16 cellular contexts compared by ENCODE assay signal in genomic region chr3:134476977-134477376, GRCh38. TPM values are rescaled to one million over a fixed set of nuclear protein-coding genes. Genes with fewer than 3 reads are reported as not detected.
A peak's percentile ranks its signal among the peaks of the same experiment; 100 is the strongest.
DNase-seq lines count a peak whose midpoint lies in the region; TF ChIP-seq lines count a peak whose summit lies in the region.
"Had no signal": no experiment of that assay in that cellular context is flagged by ENCODE, and none has a peak within 500 bp of the region (broad histone marks: within the 10 kb centered on the region; RNA-seq: fewer than 3 reads in every experiment).

No MANE protein-coding gene starts in this region.

- peaks cover 56% of the 10 kb centered on the region for H3K36me3 ChIP-seq in SJSA1
- H3K36me3 ChIP-seq in muscle layer of colon (ENCODE audit: insufficient read depth, low read length): peaks cover 47% of the 10 kb centered on the region

- H3K4me1 ChIP-seq in SJSA1 (replicated peaks) (peaks cover 24% of the 10 kb centered on the region), muscle layer of colon (ENCODE audit: insufficient read depth, low read length) (peaks cover 19% of the 10 kb centered on the region)

- no peak overlapping the region for H3K4me3 ChIP-seq in SJSA1
- H3K4me3 ChIP-seq in muscle layer of colon (ENCODE audit: low read depth in 1 of 2, low read length in 2 of 2): no peak overlapping the region
- H3K4me3 ChIP-seq in coronary artery: no peak overlapping the region

- DNase-seq in SJSA1 (ENCODE audit: low read depth in 1 of 2, low spot score in 2 of 2) (no peak), fibroblast of gingiva (ENCODE audit: low read depth) (peak; percentile 46), coronary artery (ENCODE audit: low spot score) (no peak), NCI-H187 treated with DMSO at 0.1 percent for 48 hours (lab: John Stamatoyannopoulos, UW) (no peak), DMS153 (lab: John Stamatoyannopoulos, UW) (no peak), hepatic stellate cell (ENCODE audit: low spot score) (no peak)
- DNase-seq: activated CD4-positive, alpha-beta T cell treated with anti-CD3 and anti-CD28 coated beads, Interleukin-2, amount 10 ng/mL, durations not matched to agents 7 days and 5 days; activated naive CD8-positive, alpha-beta T cell treated with anti-CD3 and anti-CD28 coated beads, Interleukin-2, amount 10 ng/mL, durations not matched to agents 7 days and 5 days; activated T-cell treated with anti-CD3 and anti-CD28 coated beads, Interleukin-2, amount 50 U/mL, for 1 hour; erythroblast; NCI-H1092; NCI-H2227 treated with DMSO at 0.1 percent for 48 hours; nucleus accumbens; SHP77 treated with DMSO at 0.1 percent for 48 hours; stimulated activated naive CD8-positive, alpha-beta T cell treated with anti-CD3 and anti-CD28 coated beads, Interleukin-15, amount 100 ng/mL, for 72 hours had no signal

- H3K9me3 ChIP-seq in SJSA1 (replicated peaks) (no peaks in the 10 kb centered on the region), muscle layer of colon (ENCODE audit: low read length) (no peaks in the 10 kb centered on the region)

- no peak for TF ChIP-seq CTCF in coronary artery (IDR thresholded peaks at IDR 0.05)

- H3K27ac ChIP-seq in SJSA1 (peak overlapping the region; percentile 68), muscle layer of colon (ENCODE audit: low read depth, low read length) (peak overlapping the region; percentile 64), coronary artery (no peak overlapping the region)

- H3K27me3 ChIP-seq in SJSA1 (replicated peaks): no peaks in the 10 kb centered on the region
- no peaks in the 10 kb centered on the region for H3K27me3 ChIP-seq in muscle layer of colon (ENCODE audit: control insufficient read depth in 1 of 2, insufficient read depth in 2 of 2, low read length in 2 of 2)

- H3K9ac ChIP-seq in muscle layer of colon (ENCODE audit: low read length): no peak overlapping the region

RNA-seq across cellular contexts. Expression of gene ANAPC13, which starts 8.8 kb away (rescaled TPM):
- 81.9 and 109 TPM in 2 replicates for total RNA-seq in SJSA1 (2014; rRNA removed; shearing (Covaris generic))

RNA-seq across cellular contexts. Expression of gene CEP63, which starts 8.9 kb away (rescaled TPM):
- total RNA-seq in SJSA1 (2014; rRNA removed; shearing (Covaris generic)): 14.8 and 18.8 TPM in 2 replicates

Comparison
In these comparisons a context has a peak if more than half of its experiments do, and no peak if none do; other contexts are left out.
1. H3K27ac ChIP-seq: peak in SJSA1 (single experiment) and muscle layer of colon (single experiment); none in coronary artery (0 of 2).